9 cellular contexts compared by ENCODE assay signal in the genomic region with DNA sequence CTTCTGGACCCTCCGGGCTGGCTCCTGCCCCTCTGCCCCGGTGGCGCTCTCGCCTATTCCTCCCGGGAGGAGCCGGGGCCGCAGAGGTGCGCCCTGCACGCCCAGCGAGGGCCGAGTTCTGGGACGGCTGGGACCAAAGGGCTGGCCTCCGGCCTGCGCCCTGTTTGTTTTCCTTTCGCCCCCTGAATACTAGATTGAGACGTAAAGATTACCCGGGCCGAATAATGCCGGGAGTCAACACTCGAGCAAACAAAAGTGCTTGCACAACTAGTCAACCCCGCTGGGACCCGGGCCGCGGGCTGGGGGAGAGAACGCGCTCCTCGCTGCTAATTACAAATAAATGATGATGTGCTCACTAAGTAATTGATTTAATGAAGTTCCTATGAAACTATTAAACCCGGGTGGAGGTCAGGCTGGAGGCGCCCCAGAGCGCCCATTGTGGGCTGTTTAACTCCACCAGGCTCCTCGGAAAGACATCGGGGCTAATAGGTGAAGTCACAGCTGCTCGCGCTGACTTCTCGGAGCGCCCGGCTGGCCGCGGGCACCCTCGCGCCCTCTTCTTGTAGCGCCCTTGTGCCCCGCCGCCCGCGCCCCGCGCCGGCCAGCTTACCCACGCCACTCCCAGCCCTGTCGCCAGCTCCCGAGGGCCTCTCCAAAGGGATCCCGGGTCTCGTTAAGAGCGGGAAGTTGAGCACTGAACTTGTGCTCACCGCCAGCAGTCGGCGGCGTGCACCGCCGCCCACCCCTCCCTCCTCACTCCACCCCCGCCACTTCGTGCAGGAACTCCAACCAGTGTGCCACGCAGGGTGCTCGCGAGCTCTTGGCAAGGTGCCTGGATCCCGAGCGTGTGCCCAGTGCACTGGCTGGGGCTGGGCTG. TPM values are rescaled to one million over a fixed set of nuclear protein-coding genes. Genes with fewer than 3 reads are reported as not detected.
A peak's percentile ranks its signal among the peaks of the same experiment; 100 is the strongest.
DNase-seq lines count a peak whose midpoint lies in the region; TF ChIP-seq lines count a peak whose summit lies in the region.
"Had no signal": no experiment of that assay in that cellular context is flagged by ENCODE, and none has a peak within 500 bp of the region (broad histone marks: within the 10 kb centered on the region; RNA-seq: fewer than 3 reads in every experiment).

No MANE protein-coding gene starts in this region.

- peaks cover 35% of the 10 kb centered on the region for H3K4me1 Mint-ChIP-seq in nephron

- peaks cover 87 to 98% (median 92%) of the 10 kb centered on the region in 11 experiments for H3K27me3 ChIP-seq in BLaER1 treated with 17β-estradiol and CSF1 and Interleukin-3, amounts not matched to agents 10 nM and 100 nM
- peaks cover 40% of the 10 kb centered on the region for H3K27me3 ChIP-seq in ectodermal cell (ENCODE audit: control insufficient read depth, insufficient read depth, low read length, poor library complexity, severe bottlenecking)

- no peaks in the 10 kb centered on the region for H3K36me3 ChIP-seq in BLaER1 treated with 17β-estradiol and CSF1 and Interleukin-3, amounts not matched to agents 10 nM and 100 nM
- H3K36me3 ChIP-seq in ectodermal cell (ENCODE audit: control insufficient read depth, insufficient read depth, low read length), result no peaks in the 10 kb centered on the region
- no peaks in the 10 kb centered on the region for H3K36me3 ChIP-seq in OCI-LY7 (ENCODE audit: insufficient read depth, low read length)

- DNase-seq in NCI-H146 (lab: John Stamatoyannopoulos, UW) (peak; percentile 60), T-helper 1 cell (no peak), OCI-LY7 (ENCODE audit: low spot score) (no peak), NK-92 (lab: John Stamatoyannopoulos, UW; ENCODE audit: unreplicated experiment) (no peak), putamen (ENCODE audit: low spot score) (no peak)

- no peaks in the 10 kb centered on the region for H3K9me2 ChIP-seq in OCI-LY7 (ENCODE audit: insufficient read depth, low read length)

- peaks cover 100% of the 10 kb centered on the region for H3K27me3 Mint-ChIP-seq in nephron (ENCODE audit: low read depth)

- H3K4me2 ChIP-seq in BLaER1 treated with 17β-estradiol and CSF1 and Interleukin-3, amounts not matched to agents 10 nM and 100 nM, result peak overlapping the region in 6 of 11 experiments; percentile 12 to 65 (median 26); a peak in 7 of 22 replicates
- H3K4me2 ChIP-seq in OCI-LY7 (ENCODE audit: low read length), result no peak overlapping the region

- H4K20me1 ChIP-seq in BLaER1 treated with 17β-estradiol and CSF1 and Interleukin-3, amounts not matched to agents 10 nM and 100 nM, result peaks cover 0 to 53% (median 13%) of the 10 kb centered on the region in 11 experiments; a peak in 14 of 22 replicates
- no peaks in the 10 kb centered on the region for H4K20me1 ChIP-seq in OCI-LY7 (ENCODE audit: insufficient read depth, low read length)

- POLR2A ChIA-PET in OCI-LY7 (lab: Charles Lee), result no interaction called here

- peak overlapping the region; percentile 37 to 65 (median 47) for H3K27ac Mint-ChIP-seq in nephron

- no peaks in the 10 kb centered on the region for H3K36me3 Mint-ChIP-seq in nephron (ENCODE audit: low read depth)

- peaks cover 0 to 12% (median 0%) of the 10 kb centered on the region in 10 experiments; a peak in 2 of 20 replicates for H3K4me1 ChIP-seq in BLaER1 treated with 17β-estradiol and CSF1 and Interleukin-3, amounts not matched to agents 10 nM and 100 nM
- H3K4me1 ChIP-seq in ectodermal cell (ENCODE audit: control insufficient read depth, insufficient read depth, low read length) (peaks cover 41% of the 10 kb centered on the region), OCI-LY7 (ENCODE audit: insufficient read depth, low read length, poor library complexity, severe bottlenecking) (no peaks in the 10 kb centered on the region)

- CTCF ChIA-PET in OCI-LY7 (lab: Charles Lee; ENCODE audit: unreplicated experiment), result no interaction called here

- BruUV-seq in OCI-LY7 (replicated peaks; lab: Mats Ljungman, UMichigan), result no TSS peak

- 0% methylated on average over 68 of the region's 68 CpGs for WGBS in ectodermal cell, 2 experiments

- no peak overlapping the region for H3K27ac ChIP-seq in BLaER1 treated with 17β-estradiol and CSF1 and Interleukin-3, amounts not matched to agents 10 nM and 100 nM
- H3K27ac ChIP-seq in ectodermal cell (ENCODE audit: insufficient read depth, low read depth, low read length, poor library complexity, severe bottlenecking) (peak overlapping the region; percentile 69), OCI-LY7 (ENCODE audit: low read depth, low read length, poor library complexity, severe bottlenecking) (no peak overlapping the region)

- H3K4me3 ChIP-seq in BLaER1 treated with 17β-estradiol and CSF1 and Interleukin-3, amounts not matched to agents 10 nM and 100 nM, result peak overlapping the region in 2 of 10 experiments; percentile 6 to 23; a peak in 3 of 20 replicates
- H3K4me3 ChIP-seq in ectodermal cell (ENCODE audit: insufficient read depth, low read depth, low read length), result peak overlapping the region; percentile 53
- H3K4me3 ChIP-seq in OCI-LY7 (ENCODE audit: low read depth, low read length, poor library complexity, severe bottlenecking), result no peak overlapping the region

- no peak for TF ChIP-seq CTCF in nephron (IDR thresholded peaks at IDR 0.05; ENCODE audit: unreplicated experiment in 3 of 3)
- no peak for TF ChIP-seq CTCF in OCI-LY7 (conservative IDR thresholded peaks at IDR 0.05; ENCODE audit: low read length)

- no peak overlapping the region for H2AFZ ChIP-seq in OCI-LY7 (ENCODE audit: low read length)

- no peak overlapping the region for H3K9ac ChIP-seq in BLaER1 treated with 17β-estradiol and CSF1 and Interleukin-3, amounts not matched to agents 10 nM and 100 nM

- peak overlapping the region; percentile 81 to 88 (median 88) for H3K4me3 Mint-ChIP-seq in nephron

- H3K9me3 Mint-ChIP-seq in nephron, result no peaks in the 10 kb centered on the region

- intact Hi-C loops in OCI-LY7 (cut with micrococcal nuclease; ENCODE audit: unreplicated experiment), result no loop called here

- H3K9me3 ChIP-seq in BLaER1 treated with 17β-estradiol and CSF1 and Interleukin-3, amounts not matched to agents 10 nM and 100 nM (replicated peaks in 1 of 11), result peaks cover 14 to 47% (median 38%) of the 10 kb centered on the region in 11 experiments; a peak in 21 of 22 replicates
- no peaks in the 10 kb centered on the region for H3K9me3 ChIP-seq in ectodermal cell (ENCODE audit: control insufficient read depth, low read length)
- no peaks in the 10 kb centered on the region for H3K9me3 ChIP-seq in OCI-LY7 (ENCODE audit: low read length)

- no peaks in the 10 kb centered on the region for H3K79me2 ChIP-seq in OCI-LY7 (ENCODE audit: insufficient read depth, low read depth, low read length)

RNA-seq across cellular contexts. Expression of a gene that starts 14.9 kb away (rescaled TPM):
- 65.6 TPM for polyA plus RNA-seq in ectodermal cell (2013, experiment 1 of 4)
- polyA plus RNA-seq in ectodermal cell (2013, experiment 2 of 4), result 64.1 TPM
- polyA plus RNA-seq in ectodermal cell (2013, experiment 3 of 4), result 56.2 TPM
- polyA plus RNA-seq in ectodermal cell (2013, experiment 4 of 4), result 56.2 TPM
- total RNA-seq in OCI-LY7 (2014; rRNA removed; shearing (Covaris generic)), result not detected in 2 replicates
- total RNA-seq in OCI-LY7 (2022), result not detected in 2 replicates
- total RNA-seq: epithelial cell of proximal tubule had no signal

RNA-seq across cellular contexts. Expression of a gene that starts 24.9 kb away (rescaled TPM):
- 345 TPM for polyA plus RNA-seq in ectodermal cell (2013, experiment 1 of 4)
- 289 TPM for polyA plus RNA-seq in ectodermal cell (2013, experiment 2 of 4)
- polyA plus RNA-seq in ectodermal cell (2013, experiment 3 of 4), result 282 TPM
- polyA plus RNA-seq in ectodermal cell (2013, experiment 4 of 4), result 292 TPM
- not detected in 2 replicates for total RNA-seq in OCI-LY7 (2014; rRNA removed; shearing (Covaris generic))
- not detected in 2 replicates for total RNA-seq in OCI-LY7 (2022)
- total RNA-seq: epithelial cell of proximal tubule had no signal
